Comparison of ENCODE assay signal across 10 cellular contexts in genomic region chr2:2901384-2902345, GRCh38.
DNase-seq lines count a peak whose midpoint lies in the region; ATAC-seq, FAIRE-seq and TF ChIP-seq lines count a peak whose summit lies in the region.
"Had no signal": no experiment of that assay in that cellular context is flagged by ENCODE, and none has a peak within 500 bp of the region (broad histone marks: within the 10 kb centered on the region; RNA-seq: fewer than 3 reads in every experiment).

No MANE protein-coding gene starts in this region.

- H3K9me3 ChIP-seq in DOHH2 (ENCODE audit: control insufficient read depth, insufficient read depth, low read length) (no peaks in the 10 kb centered on the region), BE2C (no peaks in the 10 kb centered on the region; the same call in 1 of the 2 replicates), upper lobe of right lung (no peaks in the 10 kb centered on the region), small intestine (ENCODE audit: control insufficient read depth, low read depth) (no peaks in the 10 kb centered on the region)

- no peaks in the 10 kb centered on the region for H3K79me2 ChIP-seq in DOHH2 (ENCODE audit: control insufficient read depth, low read length)

- peaks cover 2% of the 10 kb centered on the region; the same call in 1 of the 2 replicates for H3F3A ChIP-seq in DOHH2 (ENCODE audit: control insufficient read depth, insufficient read depth)

- H3K27ac ChIP-seq in DOHH2 (ENCODE audit: low read depth, low read length) (peak overlapping the region; percentile 20; the same call in 1 of the 2 replicates), upper lobe of right lung (no peak overlapping the region), small intestine (ENCODE audit: low read depth in 1 of 2, low read length in 1 of 2) (no peak overlapping the region)

- DNase-seq in NCI-H146 treated with DMSO at 0.1 percent for 48 hours (lab: John Stamatoyannopoulos, UW; ENCODE audit: unreplicated experiment) (peak; percentile 23), BE2C (no peak), upper lobe of right lung (no peak), small intestine (no peak)
- no peak for DNase-seq in NK-92 treated with Interleukin-12 subunit alpha and Interleukin-12 subunit beta, amount 100 ng/mL, for 24 hours (lab: John Stamatoyannopoulos, UW)
- DNase-seq: retina had no signal

- H3K36me3 ChIP-seq in DOHH2 (ENCODE audit: control insufficient read depth, low read length) (no peaks in the 10 kb centered on the region), BE2C (no peaks in the 10 kb centered on the region), upper lobe of right lung (no peaks in the 10 kb centered on the region), small intestine (ENCODE audit: control insufficient read depth in 2 of 2, insufficient read depth in 2 of 2, low read length in 2 of 2) (no peaks in the 10 kb centered on the region)

- peak overlapping the region; percentile 46 for H3K4me2 ChIP-seq in DOHH2 (ENCODE audit: low read length)

- no peaks in the 10 kb centered on the region for H4K20me1 ChIP-seq in DOHH2 (ENCODE audit: control insufficient read depth, insufficient read depth, low read depth, low read length)

- H3K9me2 ChIP-seq in DOHH2 (replicated peaks; ENCODE audit: control insufficient read depth, low read length), result no peaks in the 10 kb centered on the region

- no peak for FAIRE-seq in small intestine (lab: Jason Lieb, UNC)

- ATAC-seq in GM19023 (IDR thresholded peaks at IDR 0.05; ENCODE audit: unreplicated experiment), result peak; percentile 80
- ATAC-seq in HG02840 (IDR thresholded peaks at IDR 0.05; ENCODE audit: low FRiP score, unreplicated experiment), result peak; percentile 75
- no peak for ATAC-seq in upper lobe of right lung
- ATAC-seq: activated CD4-positive, CD25-positive, alpha-beta regulatory T cell treated with anti-CD3 and anti-CD28 coated beads, Interleukin-2, amount 50 U/mL, for 24 hours had no signal

- no peaks in the 10 kb centered on the region for H3K27me3 ChIP-seq in DOHH2 (ENCODE audit: control insufficient read depth, low read length)
- H3K27me3 ChIP-seq in BE2C, result no peaks in the 10 kb centered on the region
- no peaks in the 10 kb centered on the region for H3K27me3 ChIP-seq in upper lobe of right lung
- H3K27me3 ChIP-seq in small intestine (ENCODE audit: control insufficient read depth in 2 of 2, insufficient read depth in 2 of 2, low read length in 2 of 2), result no peaks in the 10 kb centered on the region

- peaks cover 22% of the 10 kb centered on the region for H3K4me1 ChIP-seq in DOHH2 (ENCODE audit: control insufficient read depth, low read length)
- peaks cover 21% of the 10 kb centered on the region for H3K4me1 ChIP-seq in BE2C
- H3K4me1 ChIP-seq in upper lobe of right lung, result no peaks in the 10 kb centered on the region
- no peaks in the 10 kb centered on the region for H3K4me1 ChIP-seq in small intestine (ENCODE audit: control insufficient read depth in 2 of 2, insufficient read depth in 1 of 2, low read depth in 1 of 2, low read length in 1 of 2)

- H3K4me3 ChIP-seq in DOHH2 (ENCODE audit: low read length) (peak overlapping the region; percentile 32), BE2C (ENCODE audit: low read depth, low read length) (no peak overlapping the region), upper lobe of right lung (no peak overlapping the region), small intestine (ENCODE audit: low read depth in 1 of 2, low read length in 2 of 2) (no peak overlapping the region)

- intact Hi-C loops in upper lobe of right lung (cut with DNase I), result no loop called here

- WGBS in small intestine, 3 donors, result 42 to 46% (median 43%) methylated on average over 13 of the region's 13 CpGs

- TF ChIP-seq CTCF in DOHH2 (IDR thresholded peaks at IDR 0.05; ENCODE audit: low read depth, low read length, poor library complexity, severe bottlenecking), result no peak
- TF ChIP-seq CTCF in BE2C (IDR thresholded peaks at IDR 0.05; ENCODE audit: low read depth, low read length), result no peak
- TF ChIP-seq CTCF in upper lobe of right lung (IDR thresholded peaks at IDR 0.05), result no peak
